13 cellular contexts compared by ENCODE assay signal in the genomic region with DNA sequence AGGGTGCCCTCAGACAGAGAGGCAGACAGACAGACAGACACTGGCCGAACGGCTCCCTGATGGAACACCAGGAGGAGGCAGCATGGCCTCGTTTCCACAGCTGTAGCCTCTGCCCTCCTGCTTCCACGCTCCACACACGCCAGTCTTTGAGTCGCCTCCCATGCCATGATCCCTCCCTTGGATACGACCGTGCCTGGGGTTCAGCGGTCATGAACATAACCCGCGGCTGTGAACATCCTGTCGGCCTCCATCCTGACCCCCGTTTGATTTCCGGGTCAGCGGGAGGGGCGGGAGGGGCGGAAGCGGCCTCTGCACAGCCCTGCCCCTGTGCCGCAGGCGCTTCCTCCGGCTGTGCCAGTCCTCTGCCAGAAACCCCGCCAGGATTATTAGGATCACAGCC. TPM values are rescaled to one million over a fixed set of nuclear protein-coding genes. Genes with fewer than 3 reads are reported as not detected.
A peak's percentile ranks its signal among the peaks of the same experiment; 100 is the strongest.
DNase-seq lines count a peak whose midpoint lies in the region; ATAC-seq and TF ChIP-seq lines count a peak whose summit lies in the region.
"Had no signal": no experiment of that assay in that cellular context is flagged by ENCODE, and none has a peak within 500 bp of the region (broad histone marks: within the 10 kb centered on the region; RNA-seq: fewer than 3 reads in every experiment).

No MANE protein-coding gene starts in this region.

- no peaks in the 10 kb centered on the region for H3K36me3 ChIP-seq in psoas muscle (ENCODE audit: insufficient read depth in 1 of 2, low read depth in 1 of 2)

- TF ChIP-seq CTCF in psoas muscle (IDR thresholded peaks at IDR 0.05), result no peak

- H3K4me1 ChIP-seq in psoas muscle, result no peaks in the 10 kb centered on the region

- peak overlapping the region; percentile 36 for H3K4me3 Mint-ChIP-seq in activated T-cell treated with anti-CD3 and anti-CD28 coated beads, Interleukin-2, amount 50 U/mL, for 24 hours

- peak in 2 of 4 donors; percentile 13 to 19 for ATAC-seq in psoas muscle
- ATAC-seq in GM19351 (IDR thresholded peaks at IDR 0.05; ENCODE audit: unreplicated experiment), result no peak

- intact Hi-C loops in psoas muscle (cut with DNase I), result no loop called here

- 54 to 82% (median 68%) methylated on average over 22 of the region's 22 CpGs for WGBS in psoas muscle, 3 donors

- no peak for DNase-seq in activated T-cell treated with anti-CD3 and anti-CD28 coated beads, Interleukin-2, amount 50 U/mL, for 24 hours
- DNase-seq in activated T-cell treated with anti-CD3 and anti-CD28 coated beads, Interleukin-2, amount 50 U/mL, for 1 hour, result no peak
- DNase-seq in NCI-H774 (lab: John Stamatoyannopoulos, UW) (peak; percentile 4), dermis blood vessel endothelial cell (peak; percentile 33), psoas muscle (no peak), NCI-H1092 treated with DMSO at 0.1 percent for 48 hours (lab: John Stamatoyannopoulos, UW) (no peak), GOT3 (lab: John Stamatoyannopoulos, UW) (no peak)
- DNase-seq: AML-193, NCI-H1092, OCI-M1 had no signal

- no peaks in the 10 kb centered on the region for H3K9me3 ChIP-seq in psoas muscle

- H3K27ac Mint-ChIP-seq in activated T-cell treated with anti-CD3 and anti-CD28 coated beads, Interleukin-2, amount 50 U/mL, for 24 hours, result no peak overlapping the region

- no peaks in the 10 kb centered on the region for H3K27me3 Mint-ChIP-seq in activated T-cell treated with anti-CD3 and anti-CD28 coated beads, Interleukin-2, amount 50 U/mL, for 24 hours

- H3K4me3 ChIP-seq in psoas muscle, result peak overlapping the region; percentile 11

- H3K27me3 ChIP-seq in psoas muscle (ENCODE audit: insufficient read depth in 3 of 3, low read length in 2 of 3), result peaks cover 0 to 2% (median 0%) of the 10 kb centered on the region in 3 donors

- peaks cover 66% of the 10 kb centered on the region for H3K36me3 Mint-ChIP-seq in activated T-cell treated with anti-CD3 and anti-CD28 coated beads, Interleukin-2, amount 50 U/mL, for 24 hours (ENCODE audit: low read depth)

- H3K4me1 Mint-ChIP-seq in activated T-cell treated with anti-CD3 and anti-CD28 coated beads, Interleukin-2, amount 50 U/mL, for 24 hours (ENCODE audit: low read depth), result no peaks in the 10 kb centered on the region

- peaks cover 29% of the 10 kb centered on the region for H3K9me3 Mint-ChIP-seq in activated T-cell treated with anti-CD3 and anti-CD28 coated beads, Interleukin-2, amount 50 U/mL, for 24 hours

- no peak overlapping the region for H3K27ac ChIP-seq in psoas muscle

RNA-seq across cellular contexts. Expression of a gene that starts 23.4 kb away (rescaled TPM):
- total RNA-seq in dermis blood vessel endothelial cell (not detected in 2 replicates), psoas muscle (under 1 TPM in 2 of 4 donors, not detected in 2; 0.18 to 0.28 TPM)
- polyA plus RNA-seq in psoas muscle, result under 1 TPM; 0.09 to 0.38 (median 0.10) TPM
- total RNA-seq: epithelial cell of proximal tubule, urinary bladder had no signal

RNA-seq across cellular contexts. Expression of a gene that starts 48.2 kb away (rescaled TPM):
- total RNA-seq in dermis blood vessel endothelial cell, result 18.4 and 20.8 TPM in 2 replicates
- 10 to 100 TPM in 3 of 4 donors, 1 to 10 TPM in 1; 4.5 to 18.0 (median 12.9) TPM for total RNA-seq in psoas muscle
- polyA plus RNA-seq in psoas muscle, result 10 to 100 TPM; 11.5 to 15.1 (median 13.1) TPM

RNA-seq across cellular contexts. Expression of a gene that starts 48.5 kb away (rescaled TPM):
- total RNA-seq in dermis blood vessel endothelial cell (7.3 and 9.9 TPM in 2 replicates), psoas muscle (under 1 TPM in 2 of 4 donors, not detected in 2; 0.13 to 0.30 TPM)
- under 1 TPM; 0.03 to 0.15 (median 0.06) TPM for polyA plus RNA-seq in psoas muscle

Comparison
In these comparisons a context has a peak if more than half of its experiments do, and no peak if none do; other contexts are left out.
1. DNase-seq: peak in NCI-H774 (single experiment) and dermis blood vessel endothelial cell (single experiment); none in activated T-cell treated with anti-CD3 and anti-CD28 coated beads, Interleukin-2, amount 50 U/mL, for 24 hours (single experiment), activated T-cell treated with anti-CD3 and anti-CD28 coated beads, Interleukin-2, amount 50 U/mL, for 1 hour (single experiment), psoas muscle (0 of 2), NCI-H1092 treated with DMSO at 0.1 percent for 48 hours (single experiment) and GOT3 (single experiment).